Comparison of ENCODE assay signal across 16 cellular contexts in the genomic region with DNA sequence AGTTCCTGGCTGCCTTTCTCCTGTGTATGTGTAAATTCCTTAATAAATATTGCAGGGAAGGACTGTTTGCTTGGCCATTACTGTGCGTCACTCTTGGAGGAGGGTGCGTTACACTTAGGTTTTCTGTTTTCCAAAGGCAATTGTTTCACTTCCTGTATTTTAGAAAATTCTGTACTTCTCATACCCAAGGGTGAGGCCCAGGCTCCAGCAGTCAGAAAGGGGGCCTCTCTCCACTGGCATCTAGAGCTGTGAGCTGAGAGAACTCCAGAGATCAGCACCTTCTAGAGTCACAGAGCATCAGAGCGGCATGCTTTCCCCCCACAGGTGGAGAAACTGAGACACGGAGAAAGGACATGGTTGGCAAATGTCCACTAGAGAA. TPM values are rescaled to one million over a fixed set of nuclear protein-coding genes. Genes with fewer than 3 reads are reported as not detected.
DNase-seq lines count a peak whose midpoint lies in the region; ATAC-seq and TF ChIP-seq lines count a peak whose summit lies in the region.
"Had no signal": no experiment of that assay in that cellular context is flagged by ENCODE, and none has a peak within 500 bp of the region (broad histone marks: within the 10 kb centered on the region; RNA-seq: fewer than 3 reads in every experiment).

No MANE protein-coding gene starts in this region.

- peaks cover 20% of the 10 kb centered on the region for H3K36me3 Mint-ChIP-seq in T-helper 17 cell (ENCODE audit: low read depth)

- peak overlapping the region; percentile 82 for H3K27ac Mint-ChIP-seq in T-helper 17 cell
- H3K27ac Mint-ChIP-seq: activated CD4-positive, alpha-beta memory T cell treated with anti-CD3 and anti-CD28 coated beads, Interleukin-2, amount 10 ng/mL, durations not matched to agents 7 days and 5 days; mesothelial cell of epicardium had no signal

- TF ChIP-seq CTCF in tibial artery (IDR thresholded peaks at IDR 0.05) = no peak

- H3K4me1 Mint-ChIP-seq in T-helper 17 cell = peaks cover 22% of the 10 kb centered on the region

- no peak for DNase-seq in Right ventricle myocardium inferior (ENCODE audit: missing footprints)
- DNase-seq in cardiac septum (ENCODE audit: low spot score) = no peak
- DNase-seq in T-helper 17 cell = no peak
- peak; percentile 47 for DNase-seq in medulla oblongata (ENCODE audit: extremely low spot score)
- DNase-seq in tibial artery = no peak
- DNase-seq in DMS153 (lab: John Stamatoyannopoulos, UW) = no peak
- no peak for DNase-seq in NK-92 (lab: John Stamatoyannopoulos, UW; ENCODE audit: unreplicated experiment)
- DNase-seq: activated CD4-positive, alpha-beta memory T cell treated with anti-CD3 and anti-CD28 coated beads, Interleukin-2, amount 10 ng/mL, durations not matched to agents 7 days and 5 days; dermis blood vessel endothelial cell; IMR-90; NCI-H1105 treated with DMSO at 0.1 percent for 48 hours; NK-92 treated with Interleukin-12 subunit alpha and Interleukin-12 subunit beta, amount 100 ng/mL, for 24 hours; small intestine had no signal

- peak; percentile 30 for ATAC-seq in Right ventricle myocardium inferior
- ATAC-seq in T-helper 17 cell = peak; percentile 33
- no peak for ATAC-seq in HG03196 (IDR thresholded peaks at IDR 0.05; ENCODE audit: unreplicated experiment)

- no peak overlapping the region for H3K4me3 ChIP-seq in tibial artery
- H3K4me3 ChIP-seq: SJSA1 had no signal

- H3K27ac ChIP-seq in tibial artery = no peak overlapping the region
- H3K27ac ChIP-seq: SJSA1 had no signal

- H3K9me3 ChIP-seq in T-helper 17 cell (ENCODE audit: control insufficient read depth, low read length, poor library complexity, severe bottlenecking) (no peaks in the 10 kb centered on the region), tibial artery (no peaks in the 10 kb centered on the region)

- peaks cover 7 to 37% (median 25%) of the 10 kb centered on the region in 3 donors for H3K36me3 ChIP-seq in tibial artery

- peaks cover 0 to 10% (median 0%) of the 10 kb centered on the region in 4 donors for H3K4me1 ChIP-seq in tibial artery
- H3K4me1 ChIP-seq: SJSA1 had no signal

- no peaks in the 10 kb centered on the region for H3K27me3 Mint-ChIP-seq in T-helper 17 cell
- H3K27me3 Mint-ChIP-seq: activated CD4-positive, alpha-beta memory T cell treated with anti-CD3 and anti-CD28 coated beads, Interleukin-2, amount 10 ng/mL, durations not matched to agents 7 days and 5 days had no signal

- no peaks in the 10 kb centered on the region for H3K27me3 ChIP-seq in tibial artery
- H3K27me3 ChIP-seq: SJSA1 had no signal

- H3K4me3 Mint-ChIP-seq in T-helper 17 cell = peak overlapping the region; percentile 47
- H3K4me3 Mint-ChIP-seq: activated CD4-positive, alpha-beta memory T cell treated with anti-CD3 and anti-CD28 coated beads, Interleukin-2, amount 10 ng/mL, durations not matched to agents 7 days and 5 days; mesothelial cell of epicardium had no signal

- intact Hi-C loops in Right ventricle myocardium inferior (cut with DNase I) = no loop called here
- intact Hi-C loops in cardiac septum (cut with DNase I) = no loop called here
- intact Hi-C loops in tibial artery (cut with DNase I; ENCODE audit: low total_unique reads) = no loop called here

RNA-seq across cellular contexts. Expression of gene ZFP69B, which starts 27.0 kb away (rescaled TPM):
- total RNA-seq in Right ventricle myocardium inferior = 1.2 TPM
- total RNA-seq in cardiac septum = 1.3 TPM
- total RNA-seq in T-helper 17 cell = 1 to 10 TPM; 2.1 to 2.8 TPM

RNA-seq across cellular contexts. Expression of gene SMAP2, which starts 49.7 kb away (rescaled TPM):
- total RNA-seq in Right ventricle myocardium inferior (16.3 TPM), cardiac septum (10.5 TPM), T-helper 17 cell (100 to 1,000 TPM; 155 to 169 TPM)

RNA-seq across cellular contexts. Expression of gene ZFP69, which starts 53.8 kb away (rescaled TPM):
- total RNA-seq in Right ventricle myocardium inferior = 1.8 TPM
- total RNA-seq in cardiac septum = 2.6 TPM
- 1 to 10 TPM; 3.1 to 3.4 TPM for total RNA-seq in T-helper 17 cell
